8 cellular contexts compared by ENCODE assay signal in genomic region chr16:74700206-74701040, GRCh38. TPM values are rescaled to one million over a fixed set of nuclear protein-coding genes. Genes with fewer than 3 reads are reported as not detected.
DNase-seq lines count a peak whose midpoint lies in the region; ATAC-seq, FAIRE-seq and TF ChIP-seq lines count a peak whose summit lies in the region.

MLKL (minus strand) TSS chr16:74700862; CDS start chr16:74695757, 5,105 bp downstream.

- H3K27ac ChIP-seq in DND-41 (ENCODE audit: low read length) (peak within 1 kb of the TSS; percentile 72), KOPT-K1 (ENCODE audit: low read depth, low read length, poor library complexity, severe bottlenecking) (peak within 1 kb of the TSS; percentile 84)

- H3K27me3 ChIP-seq in DND-41 (ENCODE audit: insufficient read depth, low read length, poor library complexity): no peaks in the 10 kb centered on the region
- H3K27me3 ChIP-seq in bronchial epithelial cell (ENCODE audit: control insufficient read depth, insufficient read depth, low read length): no peaks in the 10 kb centered on the region

- FAIRE-seq in bronchial epithelial cell (lab: Jason Lieb, UNC): no peak

- peaks cover 30% of the 10 kb centered on the region for H3K4me1 ChIP-seq in DND-41 (ENCODE audit: insufficient read depth, low read length)

- H3K79me2 ChIP-seq in DND-41 (ENCODE audit: insufficient read depth, low read length): 0 out of 2 replicates have a peak, but pooled peaks cover 4% of the 10 kb centered on the region

- TF ChIP-seq CTCF in DND-41 (IDR thresholded peaks at IDR 0.05; ENCODE audit: borderline replicate concordance, extremely low read depth, low read length, poor library complexity, severe bottlenecking) (peak; percentile 46), WI38 (IDR thresholded peaks at IDR 0.05; ENCODE audit: low read depth, low read length) (no peak), bronchial epithelial cell (IDR thresholded peaks at IDR 0.05; ENCODE audit: insufficient read depth, low read length, severe bottlenecking) (no peak)

- peak within 1 kb of the TSS; percentile 93 for H2AFZ ChIP-seq in DND-41 (ENCODE audit: low read depth, low read length)

- peak within 1 kb of the TSS; percentile 89 for H3K4me2 ChIP-seq in DND-41 (ENCODE audit: insufficient read depth, low read length)

- H3K4me3 ChIP-seq in DND-41 (ENCODE audit: low read depth in 1 of 2, low read length in 2 of 2): peak within 1 kb of the TSS; percentile 33 to 70
- peak within 1 kb of the TSS; percentile 91 for H3K4me3 ChIP-seq in WI38 (ENCODE audit: low read depth, low read length)
- peak within 1 kb of the TSS; percentile 72 for H3K4me3 ChIP-seq in bronchial epithelial cell (ENCODE audit: low read depth, low read length)

- H3K9me3 ChIP-seq in DND-41 (ENCODE audit: insufficient read depth, low read length, severe bottlenecking) (no peaks in the 10 kb centered on the region), KOPT-K1 (ENCODE audit: insufficient read depth, low read length, poor library complexity, severe bottlenecking) (no peaks in the 10 kb centered on the region)

- H3K9ac ChIP-seq in DND-41 (ENCODE audit: low read depth, low read length): peak within 1 kb of the TSS; percentile 67

- peaks cover 1% of the 10 kb centered on the region for H3K36me3 ChIP-seq in DND-41 (ENCODE audit: insufficient read depth, low read length)
- no peaks in the 10 kb centered on the region for H3K36me3 ChIP-seq in KOPT-K1 (ENCODE audit: insufficient read depth, low read length)
- H3K36me3 ChIP-seq in bronchial epithelial cell (ENCODE audit: control insufficient read depth, insufficient read depth, low read length): no peaks in the 10 kb centered on the region

- peak; percentile 60 for DNase-seq in DND-41
- DNase-seq in bronchial epithelial cell (ENCODE audit: low read depth): peak; percentile 58
- peak; percentile 71 for DNase-seq in left lobe of liver (ENCODE audit: low spot score)
- DNase-seq in stimulated activated CD4-positive, alpha-beta T cell treated with anti-CD3 and anti-CD28 coated beads, Interleukin-4, amount 100 ng/mL, for 48 hours (ENCODE audit: low read depth in 2 of 2): peak; percentile 37 to 48
- no peak for DNase-seq in occipital lobe (lab: John Stamatoyannopoulos, UW)

- no peaks in the 10 kb centered on the region for H4K20me1 ChIP-seq in DND-41 (ENCODE audit: insufficient read depth, low read length)

- ATAC-seq in DND-41 (ENCODE audit: insufficient read depth, low read depth) (peak; percentile 76), GM21515 (IDR thresholded peaks at IDR 0.05; ENCODE audit: unreplicated experiment) (peak; percentile 39), left lobe of liver (peak; percentile 78)

RNA-seq across cellular contexts. Expression of gene MLKL, which starts in this region (rescaled TPM):
- total RNA-seq in bronchial epithelial cell (2.7 and 6.3 TPM in 2 replicates), left lobe of liver (2.9 TPM), occipital lobe (0.47 TPM)
